ENCODE assay signal across 13 cellular contexts in genomic region chr1:205633421-205633976, GRCh38. TPM values are rescaled to one million over a fixed set of nuclear protein-coding genes. Genes with fewer than 3 reads are reported as not detected.
DNase-seq lines count a peak whose midpoint lies in the region; ATAC-seq and TF ChIP-seq lines count a peak whose summit lies in the region.
"Had no signal": no experiment of that assay in that cellular context is flagged by ENCODE, and none has a peak within 500 bp of the region (broad histone marks: within the 10 kb centered on the region; RNA-seq: fewer than 3 reads in every experiment).

No MANE protein-coding gene starts in this region.

- H3K36me3 Mint-ChIP-seq in activated T-helper 17 cell treated with anti-CD3 and anti-CD28 coated beads, Interleukin-2, amount 50 U/mL, for 72 hours (ENCODE audit: low read depth): peaks cover 20% of the 10 kb centered on the region
- peaks cover 20% of the 10 kb centered on the region for H3K36me3 Mint-ChIP-seq in activated naive CD8-positive, alpha-beta T cell treated with anti-CD3 and anti-CD28 coated beads for 36 hours

- peaks cover 4 to 52% (median 28%) of the 10 kb centered on the region in 12 donors for H3K4me1 ChIP-seq in heart left ventricle
- H3K4me1 ChIP-seq in suprapubic skin: peaks cover 66% of the 10 kb centered on the region
- no peaks in the 10 kb centered on the region for H3K4me1 ChIP-seq in colonic mucosa

- no peaks in the 10 kb centered on the region for H3K9me3 Mint-ChIP-seq in activated T-helper 17 cell treated with anti-CD3 and anti-CD28 coated beads, Interleukin-2, amount 50 U/mL, for 72 hours
- no peaks in the 10 kb centered on the region for H3K9me3 Mint-ChIP-seq in activated naive CD8-positive, alpha-beta T cell treated with anti-CD3 and anti-CD28 coated beads for 36 hours
- H3K9me3 Mint-ChIP-seq: T-helper 1 cell treated with Interleukin-12 subunit alpha and Interleukin-12 subunit beta and Interleukin-4 antibody, amounts not matched to agents 30 μg/mL and 1 μg/mL, for 36 hours had no signal

- WGBS in heart left ventricle, 4 donors: 50 to 80% (median 62%) methylated on average over 6 of the region's 6 CpGs
- WGBS in suprapubic skin: 24% methylated on average over 6 of the region's 6 CpGs

- TF ChIP-seq CTCF in heart left ventricle (IDR thresholded peaks at IDR 0.05) (no peak), fibroblast of villous mesenchyme (IDR thresholded peaks at IDR 0.05; ENCODE audit: insufficient read depth, low read depth, low read length) (no peak), suprapubic skin (IDR thresholded peaks at IDR 0.05) (no peak), colonic mucosa (IDR thresholded peaks at IDR 0.05) (no peak)

- H3K4me1 Mint-ChIP-seq in activated T-helper 17 cell treated with anti-CD3 and anti-CD28 coated beads, Interleukin-2, amount 50 U/mL, for 72 hours: peaks cover 3% of the 10 kb centered on the region
- peaks cover 22% of the 10 kb centered on the region for H3K4me1 Mint-ChIP-seq in activated naive CD8-positive, alpha-beta T cell treated with anti-CD3 and anti-CD28 coated beads for 36 hours

- peak overlapping the region; percentile 87 for H3K4me3 Mint-ChIP-seq in activated T-helper 17 cell treated with anti-CD3 and anti-CD28 coated beads, Interleukin-2, amount 50 U/mL, for 72 hours
- no peak overlapping the region for H3K4me3 Mint-ChIP-seq in activated naive CD8-positive, alpha-beta T cell treated with anti-CD3 and anti-CD28 coated beads for 36 hours
- H3K4me3 Mint-ChIP-seq: T-helper 1 cell treated with Interleukin-12 subunit alpha and Interleukin-12 subunit beta and Interleukin-4 antibody, amounts not matched to agents 30 μg/mL and 1 μg/mL, for 36 hours had no signal

- H3K4me3 ChIP-seq in heart left ventricle (peak overlapping the region in 1 of 12 donors; percentile 71), fibroblast of villous mesenchyme (ENCODE audit: low read depth, low read length) (no peak overlapping the region), suprapubic skin (no peak overlapping the region), colonic mucosa (no peak overlapping the region)

- H3K27ac Mint-ChIP-seq in activated T-helper 17 cell treated with anti-CD3 and anti-CD28 coated beads, Interleukin-2, amount 50 U/mL, for 72 hours: no peak overlapping the region
- no peak overlapping the region for H3K27ac Mint-ChIP-seq in activated naive CD8-positive, alpha-beta T cell treated with anti-CD3 and anti-CD28 coated beads for 36 hours
- H3K27ac Mint-ChIP-seq: T-helper 1 cell treated with Interleukin-12 subunit alpha and Interleukin-12 subunit beta and Interleukin-4 antibody, amounts not matched to agents 30 μg/mL and 1 μg/mL, for 36 hours had no signal

- no peaks in the 10 kb centered on the region for H3K27me3 Mint-ChIP-seq in activated T-helper 17 cell treated with anti-CD3 and anti-CD28 coated beads, Interleukin-2, amount 50 U/mL, for 72 hours
- H3K27me3 Mint-ChIP-seq in activated naive CD8-positive, alpha-beta T cell treated with anti-CD3 and anti-CD28 coated beads for 36 hours: peaks cover 2% of the 10 kb centered on the region

- H3K36me3 ChIP-seq in heart left ventricle (peaks cover 0 to 4% (median 0%) of the 10 kb centered on the region in 9 donors), suprapubic skin (no peaks in the 10 kb centered on the region), colonic mucosa (no peaks in the 10 kb centered on the region)

- no peak for TF ChIP-seq EP300 in suprapubic skin (IDR thresholded peaks at IDR 0.05)

- no peak overlapping the region for H3K9ac ChIP-seq in colonic mucosa (ENCODE audit: low read depth in 2 of 2, low read length in 2 of 2)

- intact Hi-C loops in heart left ventricle (cut with DNase I): loop anchor here (2.0 to 10.0 kb wide), 9 partner anchors 36 to 146 kb away; no protein-coding TSS in a partner anchor
- intact Hi-C loops in left cardiac atrium (cut with DNase I): loop anchor here (2.0 to 10.0 kb wide), 3 partner anchors 41 to 99 kb away; no protein-coding TSS in a partner anchor
- intact Hi-C loops in colonic mucosa (cut with DNase I): loop anchor here (2.0 to 5.0 kb wide), 2 partner anchors 43 to 106 kb away; no protein-coding TSS in a partner anchor

- no peak for ATAC-seq in heart left ventricle
- no peak for ATAC-seq in left cardiac atrium
- no peak for ATAC-seq in activated T-helper 17 cell treated with anti-CD3 and anti-CD28 coated beads, Interleukin-2, amount 50 U/mL, for 72 hours (replicated peaks)

- H3K9me3 ChIP-seq in heart left ventricle: no peaks in the 10 kb centered on the region
- no peaks in the 10 kb centered on the region for H3K9me3 ChIP-seq in suprapubic skin
- H3K9me3 ChIP-seq in colonic mucosa: no peaks in the 10 kb centered on the region

- H3K27ac ChIP-seq in heart left ventricle (peak overlapping the region in 8 of 12 donors; percentile 30 to 97 (median 92)), suprapubic skin (peak overlapping the region; percentile 100), colonic mucosa (no peak overlapping the region)

- DNase-seq in heart left ventricle (no peak), left cardiac atrium (no peak), fibroblast of villous mesenchyme (ENCODE audit: low read depth) (peak; percentile 11), suprapubic skin (ENCODE audit: low spot score in 2 of 2) (no peak), colonic mucosa (no peak), inferior parietal cortex (ENCODE audit: extremely low spot score) (no peak)
- DNase-seq in activated naive CD8-positive, alpha-beta T cell treated with anti-CD3 and anti-CD28 coated beads for 36 hours: no peak
- DNase-seq: activated CD8-positive, alpha-beta memory T cell treated with anti-CD3 and anti-CD28 coated beads, Interleukin-2, amount 50 U/mL, for 48 hours; glutamatergic neuron; MM.1S; NCI-H748 treated with DMSO at 0.1 percent for 48 hours had no signal

- H3K27me3 ChIP-seq in heart left ventricle (no peaks in the 10 kb centered on the region), suprapubic skin (no peaks in the 10 kb centered on the region), colonic mucosa (no peaks in the 10 kb centered on the region)

- TF ChIP-seq POLR2A in heart left ventricle (IDR thresholded peaks at IDR 0.05) (no peak), suprapubic skin (IDR thresholded peaks at IDR 0.05) (no peak)

RNA-seq across cellular contexts. Expression of gene ELK4, which starts 1.7 kb away (rescaled TPM):
- 10 to 100 TPM; 18.5 to 54.9 (median 36.5) TPM for total RNA-seq in heart left ventricle
- polyA plus RNA-seq in heart left ventricle: 10 to 100 TPM in 1 of 2 donors, 1 to 10 TPM in 1; 5.0 to 11.3 TPM
- total RNA-seq in left cardiac atrium: 10 to 100 TPM; 36.3 to 39.1 TPM
- total RNA-seq in activated T-helper 17 cell treated with anti-CD3 and anti-CD28 coated beads, Interleukin-2, amount 50 U/mL, for 72 hours: 10 to 100 TPM; 72.9 to 76.4 TPM
- 23.5 and 30.2 TPM in 2 replicates for total RNA-seq in fibroblast of villous mesenchyme
- total RNA-seq in suprapubic skin: 10 to 100 TPM; 30.9 to 52.6 (median 43.8) TPM
- total RNA-seq in activated naive CD8-positive, alpha-beta T cell treated with anti-CD3 and anti-CD28 coated beads for 36 hours: 10 to 100 TPM; 71.0 to 76.9 TPM
- 10 to 100 TPM; 30.5 to 37.6 TPM for total RNA-seq in colonic mucosa

RNA-seq across cellular contexts. Expression of gene SLC45A3, which starts 46.8 kb away (rescaled TPM):
- total RNA-seq in heart left ventricle: 1 to 10 TPM; 1.2 to 6.1 (median 2.6) TPM
- polyA plus RNA-seq in heart left ventricle: 1 to 10 TPM; 2.6 to 3.3 TPM
- total RNA-seq in left cardiac atrium: 1 to 10 TPM; 1.3 to 3.3 TPM
- under 1 TPM; 0.37 to 0.63 TPM for total RNA-seq in activated T-helper 17 cell treated with anti-CD3 and anti-CD28 coated beads, Interleukin-2, amount 50 U/mL, for 72 hours
- total RNA-seq in fibroblast of villous mesenchyme: 3.2 and 5.2 TPM in 2 replicates
- total RNA-seq in suprapubic skin: 1 to 10 TPM; 1.4 to 3.3 (median 2.2) TPM
- under 1 TPM; 0.44 to 0.45 TPM for total RNA-seq in activated naive CD8-positive, alpha-beta T cell treated with anti-CD3 and anti-CD28 coated beads for 36 hours
- total RNA-seq in colonic mucosa: 10 to 100 TPM; 17.9 to 29.6 TPM
